In genomic region chr2:109969864-109970263, GRCh38 we compare ENCODE assay signal across 7 cellular contexts.
DNase-seq lines count a peak whose midpoint lies in the region; ATAC-seq, FAIRE-seq and TF ChIP-seq lines count a peak whose summit lies in the region.
"Not testable (repeated sequence)": the region's sequence is repeated elsewhere in the genome, so short reads cannot be mapped to it uniquely, and the experiment has no call there.

No MANE protein-coding gene starts in this region.

- not testable (repeated sequence) for TF ChIP-seq EP300 in K562 (IDR thresholded peaks at IDR 0.05; ENCODE audit: low read length)

- ATAC-seq in GM18867 (IDR thresholded peaks at IDR 0.05; ENCODE audit: unreplicated experiment), result peak; percentile 86
- ATAC-seq in GM23338, result peak; percentile 99
- ATAC-seq in HG03280 (IDR thresholded peaks at IDR 0.05; ENCODE audit: unreplicated experiment), result peak; percentile 50
- ATAC-seq in WTC11, result peak; percentile 99
- ATAC-seq in K562, result peak; percentile 93
- ATAC-seq in left colon, result peak; percentile 93
- peak; percentile 59 for ATAC-seq in omental fat pad (ENCODE audit: low FRiP score)

- TF ChIP-seq POLR2A in K562 (conservative IDR thresholded peaks at IDR 0.05), result not testable (repeated sequence)

- H3K9ac ChIP-seq in K562 (ENCODE audit: insufficient read depth in 1 of 2, low read depth in 2 of 2, low read length in 2 of 2), result not testable (repeated sequence)

- H3K4me1 ChIP-seq in GM23338 (ENCODE audit: insufficient read depth); K562 (replicated peaks in 1 of 2; ENCODE audit: control insufficient read depth in 2 of 2, insufficient read depth in 2 of 2, low read length in 2 of 2): not testable (repeated sequence)

- POLR2A ChIA-PET in WTC11 (lab: Charles Lee); K562 (lab: Yijun Ruan, JAX): not testable (repeated sequence)

- H4K20me1 ChIP-seq in GM23338 (replicated peaks; ENCODE audit: insufficient read depth); K562 (replicated peaks; ENCODE audit: control insufficient read depth, insufficient read depth, low read length): not testable (repeated sequence)

- H3K4me3 Mint-ChIP-seq in GM23338, WTC11: not testable (repeated sequence)

- not testable (repeated sequence) for H3K9me3 Mint-ChIP-seq in GM23338, WTC11

- not testable (repeated sequence) for H3K9me3 ChIP-seq in K562 (replicated peaks; ENCODE audit: control insufficient read depth, insufficient read depth, low read depth, low read length)

- BruUV-seq in K562 (replicated peaks; lab: Mats Ljungman, UMichigan), result not testable (repeated sequence)

- not testable (repeated sequence) for FAIRE-seq in K562 (lab: Jason Lieb, UNC)

- H2AFZ ChIP-seq in GM23338; K562 (ENCODE audit: low read depth, low read length): not testable (repeated sequence)

- not testable (repeated sequence) for H3K79me2 ChIP-seq in GM23338 (replicated peaks; ENCODE audit: insufficient read depth); K562 (ENCODE audit: control insufficient read depth, insufficient read depth, low read length)

- not testable (repeated sequence) for H3K36me3 Mint-ChIP-seq in GM23338 (ENCODE audit: low read depth); WTC11

- H3K27me3 Mint-ChIP-seq in GM23338 (ENCODE audit: insufficient read depth, low read depth, poor library complexity); WTC11 (ENCODE audit: low read depth): not testable (repeated sequence)

- not testable (repeated sequence) for TF ChIP-seq CTCF in GM23338 (conservative IDR thresholded peaks at IDR 0.05; ENCODE audit: low read depth in 2 of 2); WTC11 (IDR thresholded peaks at IDR 0.05); K562 (IDR thresholded peaks at IDR 0.05 in 2 of 3, conservative IDR thresholded peaks at IDR 0.05 in 1 of 3; ENCODE audit: insufficient read depth in 2 of 3, low read depth in 1 of 3, low read length in 3 of 3); omental fat pad (IDR thresholded peaks at IDR 0.05)

- H3K4me1 Mint-ChIP-seq in GM23338, WTC11: not testable (repeated sequence)

- H3K4me2 ChIP-seq in GM23338; K562 (ENCODE audit: insufficient read depth, low read length): not testable (repeated sequence)

- not testable (repeated sequence) for TF ChIP-seq RAD21 in K562 (CRISPR knock-in tag; conservative IDR thresholded peaks at IDR 0.05 in 1 of 2, IDR thresholded peaks at IDR 0.05 in 1 of 2)

- H3K27ac ChIP-seq in GM23338 (ENCODE audit: low read depth); K562 (ENCODE audit: extremely low read depth, low read depth, low read length): not testable (repeated sequence)

- H3K9me1 ChIP-seq in K562 (ENCODE audit: control insufficient read depth, insufficient read depth, low read length), result not testable (repeated sequence)

- DNase-seq in GM23338 (ENCODE audit: low spot score); WTC11 (ENCODE audit: low spot score); K562 (ENCODE audit: extremely low read depth in 1 of 4, low spot score in 3 of 4); left colon; omental fat pad (ENCODE audit: low spot score): not testable (repeated sequence)

- H3K36me3 ChIP-seq in GM23338 (ENCODE audit: insufficient read depth); K562 (ENCODE audit: control insufficient read depth, insufficient read depth, low read length): not testable (repeated sequence)

- H3K27ac Mint-ChIP-seq in GM23338, WTC11: not testable (repeated sequence)

- not testable (repeated sequence) for H3F3A ChIP-seq in GM23338 (replicated peaks; ENCODE audit: low read depth)

- in situ Hi-C loops in K562 (cut with MboI), result not testable (repeated sequence)

- not testable (repeated sequence) for H3K9me2 ChIP-seq in GM23338 (ENCODE audit: insufficient read depth)

- CTCF ChIA-PET in WTC11 (lab: Charles Lee); K562 (lab: Yijun Ruan, JAX; ENCODE audit: low intra/inter-chr PET ratio): not testable (repeated sequence)

- WGBS in K562 (ENCODE audit: insufficient coverage, low coverage, missing lambda C conversion rate), result no CpG with 5 or more reads among the region's 14 CpGs

- not testable (repeated sequence) for H3K27me3 ChIP-seq in GM23338 (ENCODE audit: insufficient read depth); K562 (ENCODE audit: control insufficient read depth in 2 of 2, insufficient read depth in 2 of 2, low read length in 2 of 2)

- intact Hi-C loops in K562 (cut with micrococcal nuclease); left colon (cut with DNase I, micrococcal nuclease): not testable (repeated sequence)

- H3K4me3 ChIP-seq in GM23338, K562: not testable (repeated sequence)
